Comparison of ENCODE assay signal across 1 cellular context in the genomic region with DNA sequence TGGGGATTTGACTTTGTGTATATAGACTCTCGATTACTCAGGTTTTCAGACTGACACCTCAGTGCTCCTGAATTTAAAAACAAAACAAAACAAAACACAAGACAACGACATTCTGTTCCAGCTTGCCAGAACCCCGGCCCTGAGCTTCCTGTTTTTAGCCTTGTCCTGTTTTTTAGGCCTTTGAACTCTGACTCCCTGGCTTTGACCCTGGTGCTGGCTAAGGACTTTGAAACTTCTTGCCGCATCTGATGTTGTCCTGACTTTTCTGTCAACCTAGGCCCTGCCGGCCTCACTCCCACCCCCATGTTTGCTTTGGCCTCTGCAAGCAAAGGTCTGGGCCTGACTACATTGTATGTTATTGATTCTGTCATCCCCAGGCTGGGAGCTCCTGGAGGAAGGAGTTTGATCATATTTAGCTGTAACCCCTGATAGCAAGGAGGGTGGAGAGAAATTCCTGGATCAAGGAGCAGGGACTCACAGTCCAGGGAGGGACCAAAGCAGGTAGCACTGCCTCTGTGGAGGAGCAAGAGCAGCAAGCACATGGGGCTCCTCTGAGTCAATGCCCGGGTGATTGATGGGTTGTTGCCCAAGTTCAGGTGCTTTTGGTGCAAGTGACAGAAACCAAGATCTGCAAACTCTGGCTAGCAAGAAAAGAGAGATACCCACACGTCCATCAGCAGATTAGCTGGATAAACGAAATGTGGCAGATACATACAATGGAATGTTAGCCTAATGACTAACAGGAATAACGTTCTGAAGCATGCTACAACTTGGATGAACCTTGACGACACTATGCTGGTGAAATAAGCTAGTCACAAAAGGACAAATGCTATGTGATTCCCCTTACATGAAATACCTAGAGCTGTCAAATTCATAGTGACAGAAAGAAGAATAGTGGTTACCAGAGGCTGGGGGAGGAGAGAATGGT.
TF ChIP-seq lines count a peak whose summit lies in the region.

No MANE protein-coding gene starts in this region.

TF ChIP-seq in K562, 482 proteins besides CTCF, POLR2A, EP300 and RAD21:
- TF ChIP-seq BCL6 (CRISPR knock-in tag; IDR thresholded peaks at IDR 0.05): no peak
- TF ChIP-seq CAMTA2 (CRISPR knock-in tag; conservative IDR thresholded peaks at IDR 0.05): no peak
- peak; percentile 8 for TF ChIP-seq MEIS2 (IDR thresholded peaks at IDR 0.05; ENCODE audit: partially characterized antibody)
- no peak for TF ChIP-seq GTF2B (IDR thresholded peaks at IDR 0.05; ENCODE audit: extremely low read depth, insufficient read length)
- TF ChIP-seq NR2C1 (IDR thresholded peaks at IDR 0.05): peak; percentile 34; the same call in 1 of the 2 replicates
- 0 out of 2 replicates have a peak, but pooled peaks have one; percentile 24 for TF ChIP-seq NR2C1 (tag; IDR thresholded peaks at IDR 0.05)
- TF ChIP-seq POLR2AphosphoS2 (IDR thresholded peaks at IDR 0.05; ENCODE audit: low read length): no peak
- TF ChIP-seq NBN (IDR thresholded peaks at IDR 0.05; ENCODE audit: low read depth): no peak
TF ChIP-seq in K562: peak in this region for 2.
